19 cellular contexts compared by ENCODE assay signal in genomic region chr2:8352300-8352699, GRCh38.
"Had no signal": no experiment of that assay in that cellular context is flagged by ENCODE, and none has a peak within 500 bp of the region (broad histone marks: within the 10 kb centered on the region; RNA-seq: fewer than 3 reads in every experiment).

No MANE protein-coding gene starts in this region.

- H3K27ac ChIP-seq: esophagus squamous epithelium, foreskin keratinocyte, lower lobe of right lung, neutrophil, pancreas, stomach had no signal

- H3K9me3 ChIP-seq: esophagus squamous epithelium, lower lobe of right lung, neutrophil, pancreas had no signal

- H3K4me1 Mint-ChIP-seq: activated naive CD4-positive, alpha-beta T cell treated with anti-CD3 and anti-CD28 coated beads, Interleukin-2, amount 50 U/mL, for 24 hours had no signal

- H3K4me3 ChIP-seq: esophagus squamous epithelium, lower lobe of right lung, pancreas, stomach had no signal

- H3K36me3 Mint-ChIP-seq: activated naive CD4-positive, alpha-beta T cell treated with anti-CD3 and anti-CD28 coated beads, Interleukin-2, amount 50 U/mL, for 24 hours; stimulated activated effector memory CD8-positive, alpha-beta T cell treated with anti-CD3 and anti-CD28 coated beads, Interleukin-12 subunit alpha, Interleukin-12 subunit beta, amount 100 ng/mL, for 72 hours had no signal

- H3K27ac Mint-ChIP-seq: activated naive CD4-positive, alpha-beta T cell treated with anti-CD3 and anti-CD28 coated beads, Interleukin-2, amount 50 U/mL, for 24 hours; natural killer cell; stimulated activated effector memory CD8-positive, alpha-beta T cell treated with anti-CD3 and anti-CD28 coated beads, Interleukin-12 subunit alpha, Interleukin-12 subunit beta, amount 100 ng/mL, for 72 hours had no signal

- DNase-seq: activated CD4-positive, alpha-beta T cell treated with anti-CD3 and anti-CD28 coated beads, Interleukin-2, amount 50 U/mL, for 4 hours; activated gamma-delta T cell; dermis blood vessel endothelial cell; effector memory CD4-positive, alpha-beta T cell; esophagus squamous epithelium; foreskin keratinocyte; glutamatergic neuron; hippocampal formation; islet precursor cell; left colon; lower lobe of right lung; natural killer cell; pancreas; stimulated activated CD4-positive, alpha-beta T cell treated with anti-CD3 and anti-CD28 coated beads, Interleukin-4, amount 100 ng/mL, for 24 hours; stomach had no signal

- H3K27me3 Mint-ChIP-seq: activated naive CD4-positive, alpha-beta T cell treated with anti-CD3 and anti-CD28 coated beads, Interleukin-2, amount 50 U/mL, for 24 hours had no signal

- H3K4me3 Mint-ChIP-seq: activated naive CD4-positive, alpha-beta T cell treated with anti-CD3 and anti-CD28 coated beads, Interleukin-2, amount 50 U/mL, for 24 hours; natural killer cell; stimulated activated effector memory CD8-positive, alpha-beta T cell treated with anti-CD3 and anti-CD28 coated beads, Interleukin-12 subunit alpha, Interleukin-12 subunit beta, amount 100 ng/mL, for 72 hours had no signal

- H3K9me3 Mint-ChIP-seq: activated naive CD4-positive, alpha-beta T cell treated with anti-CD3 and anti-CD28 coated beads, Interleukin-2, amount 50 U/mL, for 24 hours; natural killer cell; stimulated activated effector memory CD8-positive, alpha-beta T cell treated with anti-CD3 and anti-CD28 coated beads, Interleukin-12 subunit alpha, Interleukin-12 subunit beta, amount 100 ng/mL, for 72 hours had no signal

- H3K36me3 ChIP-seq: esophagus squamous epithelium, lower lobe of right lung, neutrophil, pancreas, stomach had no signal

- H3K27me3 ChIP-seq: esophagus squamous epithelium, foreskin keratinocyte, neutrophil, pancreas, stomach had no signal

- ATAC-seq: foreskin keratinocyte; left colon; lower lobe of right lung; pancreas; sciatic nerve; stimulated activated effector memory CD8-positive, alpha-beta T cell treated with anti-CD3 and anti-CD28 coated beads, Interleukin-12 subunit alpha, Interleukin-12 subunit beta, amount 100 ng/mL, for 72 hours had no signal

- H3K4me1 ChIP-seq: esophagus squamous epithelium, foreskin keratinocyte, lower lobe of right lung, pancreas, stomach had no signal
